13 cellular contexts compared by ENCODE assay signal in the genomic region with DNA sequence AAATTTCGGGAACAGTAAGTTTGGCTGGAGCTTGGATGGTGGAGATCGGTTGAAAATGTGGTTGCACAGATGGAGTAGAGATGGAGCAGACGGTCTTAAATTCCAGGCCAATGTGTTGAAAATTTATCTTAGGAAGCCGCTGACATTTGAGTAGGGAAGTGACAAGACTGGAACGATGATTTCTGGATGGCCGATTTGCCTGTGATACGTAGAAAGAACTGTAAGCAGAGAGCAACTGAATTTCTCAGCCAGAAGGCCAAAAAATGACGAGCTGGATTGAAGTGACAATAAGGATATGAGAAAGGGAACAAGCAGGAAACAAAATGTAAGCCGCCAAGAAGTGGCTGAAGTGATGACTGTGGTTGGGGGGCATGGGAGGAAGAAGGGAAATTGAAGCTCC. TPM values are rescaled to one million over a fixed set of nuclear protein-coding genes. Genes with fewer than 3 reads are reported as not detected.
DNase-seq lines count a peak whose midpoint lies in the region; ATAC-seq and TF ChIP-seq lines count a peak whose summit lies in the region.
"Had no signal": no experiment of that assay in that cellular context is flagged by ENCODE, and none has a peak within 500 bp of the region (broad histone marks: within the 10 kb centered on the region; RNA-seq: fewer than 3 reads in every experiment).

No MANE protein-coding gene starts in this region.

- H3K9me2 ChIP-seq in GM23248 (ENCODE audit: insufficient read depth) = no peaks in the 10 kb centered on the region

- H3K27ac ChIP-seq in GM23248 (no peak overlapping the region), WERI-Rb-1 (no peak overlapping the region)
- H3K27ac ChIP-seq: ascending aorta, spleen, upper lobe of left lung had no signal

- H3K27me3 ChIP-seq in GM23248 (replicated peaks; ENCODE audit: insufficient read depth) (peaks cover 17% of the 10 kb centered on the region), WERI-Rb-1 (ENCODE audit: insufficient read depth, low read depth, severe bottlenecking) (no peaks in the 10 kb centered on the region), BE2C (no peaks in the 10 kb centered on the region)
- H3K27me3 ChIP-seq: ascending aorta, upper lobe of left lung had no signal

- no peak overlapping the region for H3K9ac ChIP-seq in GM23248

- TF ChIP-seq CTCF in WERI-Rb-1 (IDR thresholded peaks at IDR 0.05; ENCODE audit: low read depth, low read length) (no peak), retinal pigment epithelial cell (conservative IDR thresholded peaks at IDR 0.05; ENCODE audit: low read depth, low read length) (no peak), BE2C (IDR thresholded peaks at IDR 0.05; ENCODE audit: low read depth, low read length) (no peak)

- H3K4me1 ChIP-seq in GM23248 (ENCODE audit: insufficient read depth) (peaks cover 11% of the 10 kb centered on the region), BE2C (no peaks in the 10 kb centered on the region)

- peak overlapping the region; percentile 87 for H3K4me2 ChIP-seq in GM23248 (ENCODE audit: unreplicated experiment)

- H2AFZ ChIP-seq in GM23248 = peak overlapping the region; percentile 93

- DNase-seq in GM23248 (no peak), WERI-Rb-1 (no peak), retinal pigment epithelial cell (ENCODE audit: low read depth) (no peak), BE2C (no peak), NCI-H748 (lab: John Stamatoyannopoulos, UW; ENCODE audit: unreplicated experiment) (no peak), activated gamma-delta T cell (lab: John Stamatoyannopoulos, UW) (no peak)

- in situ Hi-C loops in GM23248 (cut with MboI) = no loop called here

- H3K4me3 ChIP-seq in GM23248 = peak overlapping the region; percentile 73
- peak overlapping the region; percentile 68 for H3K4me3 ChIP-seq in WERI-Rb-1 (ENCODE audit: low read depth, low read length)
- H3K4me3 ChIP-seq in iPS-18c (ENCODE audit: insufficient read depth, low read depth, low read length) = peak overlapping the region; percentile 43; the same call in 1 of the 2 replicates
- H3K4me3 ChIP-seq in retinal pigment epithelial cell (ENCODE audit: low read length) = peak overlapping the region; percentile 68
- no peak overlapping the region for H3K4me3 ChIP-seq in BE2C (ENCODE audit: low read depth, low read length)

- no peaks in the 10 kb centered on the region for H4K20me1 ChIP-seq in GM23248 (ENCODE audit: insufficient read depth)

- H3K9me3 ChIP-seq in GM23248 (ENCODE audit: low read depth) = no peaks in the 10 kb centered on the region
- H3K9me3 ChIP-seq in WERI-Rb-1 (ENCODE audit: severe bottlenecking) = no peaks in the 10 kb centered on the region
- no peaks in the 10 kb centered on the region for H3K9me3 ChIP-seq in iPS-18c (ENCODE audit: control insufficient read depth, insufficient read depth, low read length)
- H3K9me3 ChIP-seq in BE2C = no peaks in the 10 kb centered on the region
- H3K9me3 ChIP-seq: upper lobe of left lung had no signal

- H3F3A ChIP-seq in GM23248 (ENCODE audit: insufficient read depth) = peaks cover 10% of the 10 kb centered on the region

- H3K36me3 ChIP-seq in GM23248 (ENCODE audit: low read depth) (no peaks in the 10 kb centered on the region), WERI-Rb-1 (no peaks in the 10 kb centered on the region), BE2C (no peaks in the 10 kb centered on the region)
- H3K36me3 ChIP-seq: ascending aorta, spleen, upper lobe of left lung had no signal

- no peak for ATAC-seq in HG03135 (IDR thresholded peaks at IDR 0.05; ENCODE audit: unreplicated experiment)

- WGBS in GM23248 (ENCODE audit: low coverage in 1 of 2, low lambda C conversion rate in 2 of 2, missing lambda C conversion rate in 2 of 2), 2 experiments = 35 to 38% methylated on average over 9 of the region's 9 CpGs

- H3K79me2 ChIP-seq in GM23248 (ENCODE audit: insufficient read depth) = no peaks in the 10 kb centered on the region

RNA-seq across cellular contexts. Expression of gene ARMC3, which starts 0.7 kb away (rescaled TPM):
- not detected in 2 replicates for total RNA-seq in GM23248 (2014; rRNA removed; shearing (Covaris generic))
- not detected in 2 replicates for polyA plus RNA-seq in GM23248 (2016; fragmentation: Nextera tagmentation; extraction: Ambion mirVana)
- polyA plus RNA-seq in BE2C (2012; ENCODE audit: insufficient read depth, insufficient read length, low read depth) = not detected
- total RNA-seq: ascending aorta, H4, myocyte had no signal
- polyA plus RNA-seq: spleen had no signal
